Comparison of ENCODE assay signal across 11 cellular contexts in genomic region chrX:15911729-15912550, GRCh38. TPM values are rescaled to one million over a fixed set of nuclear protein-coding genes. Genes with fewer than 3 reads are reported as not detected.
DNase-seq lines count a peak whose midpoint lies in the region; ATAC-seq, FAIRE-seq and TF ChIP-seq lines count a peak whose summit lies in the region.
"Had no signal": no experiment of that assay in that cellular context is flagged by ENCODE, and none has a peak within 500 bp of the region (broad histone marks: within the 10 kb centered on the region; RNA-seq: fewer than 3 reads in every experiment).

No MANE protein-coding gene starts in this region.

- H3K9me3 Mint-ChIP-seq in astrocyte (ENCODE audit: unreplicated experiment) = no peaks in the 10 kb centered on the region
- H3K9me3 Mint-ChIP-seq in neural progenitor cell = peaks cover 13% of the 10 kb centered on the region
- H3K9me3 Mint-ChIP-seq: activated T-cell treated with anti-CD3 and anti-CD28 coated beads, Interleukin-2, amount 50 U/mL, for 24 hours had no signal

- H3F3A ChIP-seq in neural progenitor cell (ENCODE audit: low read depth) = peaks cover 30% of the 10 kb centered on the region

- ATAC-seq in GM18520 (IDR thresholded peaks at IDR 0.05; ENCODE audit: unreplicated experiment) (no peak), GM19324 (IDR thresholded peaks at IDR 0.05; ENCODE audit: low FRiP score, unreplicated experiment) (no peak)

- TF ChIP-seq CTCF in HL-60 (IDR thresholded peaks at IDR 0.05; ENCODE audit: insufficient read depth, low read length) (no peak), astrocyte (IDR thresholded peaks at IDR 0.05; ENCODE audit: insufficient read depth, low read depth, low read length) (no peak), neural progenitor cell (IDR thresholded peaks at IDR 0.05) (no peak)

- H3K79me2 ChIP-seq in astrocyte (ENCODE audit: insufficient read depth, low read length) (no peaks in the 10 kb centered on the region), neural progenitor cell (ENCODE audit: low read depth) (no peaks in the 10 kb centered on the region)

- H3K27me3 Mint-ChIP-seq in astrocyte (ENCODE audit: low read depth, unreplicated experiment) (no peaks in the 10 kb centered on the region), neural progenitor cell (ENCODE audit: insufficient read depth, low read depth) (peaks cover 4% of the 10 kb centered on the region)

- H3K4me2 ChIP-seq in astrocyte (ENCODE audit: low read length) = no peak overlapping the region
- no peak overlapping the region for H3K4me2 ChIP-seq in neural progenitor cell

- no peak for DNase-seq in GM12891 (ENCODE audit: insufficient read length, low spot score)
- peak; percentile 94 for DNase-seq in HL-60 (ENCODE audit: low read depth in 1 of 2, low spot score in 1 of 2)
- DNase-seq in astrocyte (ENCODE audit: low read depth) = no peak
- no peak for DNase-seq in neural progenitor cell (ENCODE audit: low spot score)
- no peak for DNase-seq in NCI-H1436 (lab: John Stamatoyannopoulos, UW)
- DNase-seq: activated T-cell treated with anti-CD3 and anti-CD28 coated beads, Interleukin-2, amount 50 U/mL, for 24 hours; EL; NCI-H1417; nucleus accumbens had no signal

- no peak overlapping the region for H3K27ac Mint-ChIP-seq in astrocyte (ENCODE audit: unreplicated experiment)
- no peak overlapping the region for H3K27ac Mint-ChIP-seq in neural progenitor cell
- H3K27ac Mint-ChIP-seq: activated T-cell treated with anti-CD3 and anti-CD28 coated beads, Interleukin-2, amount 50 U/mL, for 24 hours had no signal

- TF ChIP-seq POLR2A in GM12891 (IDR thresholded peaks at IDR 0.05; ENCODE audit: low read depth, low read length) = no peak

- H3K9me3 ChIP-seq in astrocyte (ENCODE audit: insufficient read depth, low read depth, low read length) (no peaks in the 10 kb centered on the region), neural progenitor cell (ENCODE audit: low read depth) (no peaks in the 10 kb centered on the region)

- peaks cover 2% of the 10 kb centered on the region for H3K4me1 ChIP-seq in astrocyte (ENCODE audit: insufficient read depth, low read length)
- peaks cover 30% of the 10 kb centered on the region for H3K4me1 ChIP-seq in neural progenitor cell

- no peaks in the 10 kb centered on the region for H3K36me3 ChIP-seq in astrocyte (ENCODE audit: insufficient read depth, low read length)
- no peaks in the 10 kb centered on the region for H3K36me3 ChIP-seq in neural progenitor cell

- no peak overlapping the region for H2AFZ ChIP-seq in astrocyte (ENCODE audit: low read depth, low read length)
- H2AFZ ChIP-seq in neural progenitor cell (replicated peaks) = peak overlapping the region; percentile 9

- H3K4me3 ChIP-seq in HL-60 (replicated peaks; ENCODE audit: insufficient read depth, low read length) = no peak overlapping the region
- no peak overlapping the region for H3K4me3 ChIP-seq in astrocyte (ENCODE audit: insufficient read depth, low read depth, low read length)
- no peak overlapping the region for H3K4me3 ChIP-seq in neural progenitor cell

- H3K9ac ChIP-seq in astrocyte (ENCODE audit: low read length) (no peak overlapping the region), neural progenitor cell (no peak overlapping the region)

- no peaks in the 10 kb centered on the region for H3K27me3 ChIP-seq in HL-60 (ENCODE audit: insufficient read depth, poor library complexity, severe bottlenecking)
- no peaks in the 10 kb centered on the region for H3K27me3 ChIP-seq in astrocyte (ENCODE audit: insufficient read depth, low read length)
- no peaks in the 10 kb centered on the region for H3K27me3 ChIP-seq in neural progenitor cell

- FAIRE-seq in GM12891 (lab: Jason Lieb, UNC) (peak; percentile 26), astrocyte (lab: Jason Lieb, UNC) (peak; percentile 49)

- H3K36me3 Mint-ChIP-seq in astrocyte (ENCODE audit: low read depth, unreplicated experiment) (no peaks in the 10 kb centered on the region), neural progenitor cell (no peaks in the 10 kb centered on the region)

- H3K4me1 Mint-ChIP-seq in astrocyte (ENCODE audit: low read depth, unreplicated experiment) (no peaks in the 10 kb centered on the region), neural progenitor cell (peaks cover 58% of the 10 kb centered on the region)

- H4K20me1 ChIP-seq in astrocyte (ENCODE audit: insufficient read depth, low read length) = no peaks in the 10 kb centered on the region
- H4K20me1 ChIP-seq in neural progenitor cell (ENCODE audit: low read depth) = no peaks in the 10 kb centered on the region

- no peak overlapping the region for H3K4me3 Mint-ChIP-seq in astrocyte (ENCODE audit: unreplicated experiment)
- H3K4me3 Mint-ChIP-seq in neural progenitor cell = no peak overlapping the region
- H3K4me3 Mint-ChIP-seq: activated T-cell treated with anti-CD3 and anti-CD28 coated beads, Interleukin-2, amount 50 U/mL, for 24 hours had no signal

- peak overlapping the region; percentile 41 for H3K27ac ChIP-seq in HL-60 (replicated peaks)
- no peak overlapping the region for H3K27ac ChIP-seq in astrocyte (ENCODE audit: low read depth, low read length)
- no peak overlapping the region for H3K27ac ChIP-seq in neural progenitor cell

TF ChIP-seq in GM12891, 5 proteins besides CTCF, POLR2A, EP300 and RAD21:
- no peak for TF ChIP-seq PAX5 (IDR thresholded peaks at IDR 0.05; ENCODE audit: insufficient read depth, low read length, severe bottlenecking)
- TF ChIP-seq SPI1 (IDR thresholded peaks at IDR 0.05; ENCODE audit: low read depth, low read length) = no peak
- no peak for TF ChIP-seq TAF1 (IDR thresholded peaks at IDR 0.05; ENCODE audit: low read depth, low read length)
- no peak for TF ChIP-seq POLR2AphosphoS5 (IDR thresholded peaks at IDR 0.05; ENCODE audit: low read depth, low read length)
- TF ChIP-seq POU2F2 (IDR thresholded peaks at IDR 0.05; ENCODE audit: low read depth, low read length) = no peak

RNA-seq across cellular contexts. Expression of gene AP1S2, which starts 57.3 kb away (rescaled TPM):
- polyA plus RNA-seq in GM12891 (2012; ENCODE audit: low read depth, missing spikeins) = 35.3 TPM
- 43.5 and 74.2 TPM in 2 replicates for total RNA-seq in astrocyte
- 406 and 873 TPM in 2 replicates for total RNA-seq in neural progenitor cell (ENCODE audit: low replicate concordance)

Comparison
In these comparisons a context has a peak if more than half of its experiments do, and no peak if none do; other contexts are left out.
1. DNase-seq: peak in HL-60 (2 of 2); none in GM12891 (single experiment), astrocyte (single experiment), neural progenitor cell (single experiment) and NCI-H1436 (single experiment).